In the genomic region with DNA sequence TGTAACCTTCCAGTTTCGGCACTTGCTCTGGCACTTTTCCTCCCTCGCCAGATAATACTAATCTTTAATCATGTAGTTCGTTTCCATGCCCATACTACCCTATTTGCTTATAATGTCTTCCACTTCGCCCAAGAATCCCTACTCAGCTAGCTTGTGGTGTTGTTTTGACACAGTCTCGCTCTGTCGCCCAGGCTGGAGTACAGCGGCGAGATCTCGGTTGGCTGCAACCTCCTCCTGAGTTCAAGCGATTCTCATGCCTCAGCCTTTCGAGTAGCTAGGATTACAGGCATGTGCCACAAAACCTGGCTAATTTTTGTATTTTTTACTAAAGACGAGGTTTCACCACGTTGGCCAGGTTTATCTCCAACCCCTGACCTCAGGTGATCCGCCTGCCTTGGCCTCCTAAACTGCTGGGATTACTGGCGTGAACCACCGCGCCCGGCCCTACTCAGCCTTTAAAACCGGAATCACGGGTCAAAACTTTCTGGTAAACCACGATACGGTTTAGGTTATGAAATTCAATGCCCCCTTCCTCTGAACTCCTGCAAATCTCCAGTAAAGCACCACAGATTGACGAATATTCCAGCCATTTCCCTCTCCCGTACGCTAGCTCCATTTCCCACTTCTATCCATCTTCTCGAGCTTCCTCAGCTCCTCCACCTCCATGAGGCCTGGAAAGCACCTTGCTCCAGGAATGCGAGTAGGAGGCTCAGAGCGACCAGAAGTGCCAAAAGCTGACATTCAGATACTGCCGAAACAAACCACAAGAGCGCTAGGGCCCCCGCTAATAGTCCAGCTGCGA, we compare ENCODE assay signal across 1 cellular context.
TF ChIP-seq lines count a peak whose summit lies in the region.

No MANE protein-coding gene starts in this region.

TF ChIP-seq in GM12878, 131 proteins besides CTCF, POLR2A, EP300 and RAD21 (continued from another document):
- no peak for TF ChIP-seq ZBTB33 (IDR thresholded peaks at IDR 0.05)
- TF ChIP-seq EED (IDR thresholded peaks at IDR 0.05; ENCODE audit: low read depth), result peak; percentile 41; the same call in 1 of the 2 replicates
- TF ChIP-seq RELB (IDR thresholded peaks at IDR 0.05; ENCODE audit: low read depth), result peak; percentile 64
- peak; percentile 61; the same call in 1 of the 2 replicates for TF ChIP-seq MXI1 (IDR thresholded peaks at IDR 0.05; ENCODE audit: low read depth, low read length)
- no peak for TF ChIP-seq TBL1XR1 (IDR thresholded peaks at IDR 0.05; ENCODE audit: low read depth, low read length)
- TF ChIP-seq PKNOX1 (IDR thresholded peaks at IDR 0.05), result no peak
- TF ChIP-seq CREB1 (IDR thresholded peaks at IDR 0.05; ENCODE audit: low read depth), result peak; percentile 33; the same call in 1 of the 2 replicates
- TF ChIP-seq POLR2AphosphoS5 (IDR thresholded peaks at IDR 0.05; ENCODE audit: low read length), result peak; percentile 60; the same call in 1 of the 2 replicates
- TF ChIP-seq BCL11A (IDR thresholded peaks at IDR 0.05; ENCODE audit: low read depth, low read length), result 0 out of 2 replicates have a peak, but pooled peaks have one; percentile 19
- TF ChIP-seq HDGF (IDR thresholded peaks at IDR 0.05), result 0 out of 2 replicates have a peak, but pooled peaks have one; percentile 8
- peak in 1 of 2 experiments; percentile 60; a peak in 3 of 4 replicates for TF ChIP-seq IKZF2 (IDR thresholded peaks at IDR 0.05)
- TF ChIP-seq RUNX3 (IDR thresholded peaks at IDR 0.05; ENCODE audit: low read length), result peak; percentile 93
- peak; percentile 83; the same call in 1 of the 2 replicates for TF ChIP-seq TCF3 (IDR thresholded peaks at IDR 0.05; ENCODE audit: borderline replicate concordance, insufficient read depth, low read depth, low read length)
- no peak for TF ChIP-seq ZZZ3 (IDR thresholded peaks at IDR 0.05; ENCODE audit: control insufficient read depth, insufficient read length, low read depth)
- TF ChIP-seq SUPT20H (IDR thresholded peaks at IDR 0.05; ENCODE audit: borderline replicate concordance, control insufficient read depth, low read depth, low read length), result no peak
- 0 out of 2 replicates have a peak, but pooled peaks have one; percentile 29 for TF ChIP-seq IRF4 (IDR thresholded peaks at IDR 0.05; ENCODE audit: low read depth, low read length)
- peak; percentile 54; the same call in 1 of the 2 replicates for TF ChIP-seq NR2F1 (conservative IDR thresholded peaks at IDR 0.05)
- TF ChIP-seq TAF1 (IDR thresholded peaks at IDR 0.05; ENCODE audit: borderline replicate concordance, low read depth, low read length), result 0 out of 2 replicates have a peak, but pooled peaks have one; percentile 13
- no peak for TF ChIP-seq NR2C1 (IDR thresholded peaks at IDR 0.05)
- no peak for TF ChIP-seq JUND (IDR thresholded peaks at IDR 0.05; ENCODE audit: low read depth, low read length)
- TF ChIP-seq CHD1 (IDR thresholded peaks at IDR 0.05; ENCODE audit: low read depth, low read length), result 0 out of 2 replicates have a peak, but pooled peaks have one; percentile 1
- no peak for TF ChIP-seq ESRRA (IDR thresholded peaks at IDR 0.05; ENCODE audit: low read length)
- TF ChIP-seq TCF12 (IDR thresholded peaks at IDR 0.05; ENCODE audit: low read depth, low read length), result peak; percentile 93
